ENCODE assay signal across 1 cellular context in the genomic region with DNA sequence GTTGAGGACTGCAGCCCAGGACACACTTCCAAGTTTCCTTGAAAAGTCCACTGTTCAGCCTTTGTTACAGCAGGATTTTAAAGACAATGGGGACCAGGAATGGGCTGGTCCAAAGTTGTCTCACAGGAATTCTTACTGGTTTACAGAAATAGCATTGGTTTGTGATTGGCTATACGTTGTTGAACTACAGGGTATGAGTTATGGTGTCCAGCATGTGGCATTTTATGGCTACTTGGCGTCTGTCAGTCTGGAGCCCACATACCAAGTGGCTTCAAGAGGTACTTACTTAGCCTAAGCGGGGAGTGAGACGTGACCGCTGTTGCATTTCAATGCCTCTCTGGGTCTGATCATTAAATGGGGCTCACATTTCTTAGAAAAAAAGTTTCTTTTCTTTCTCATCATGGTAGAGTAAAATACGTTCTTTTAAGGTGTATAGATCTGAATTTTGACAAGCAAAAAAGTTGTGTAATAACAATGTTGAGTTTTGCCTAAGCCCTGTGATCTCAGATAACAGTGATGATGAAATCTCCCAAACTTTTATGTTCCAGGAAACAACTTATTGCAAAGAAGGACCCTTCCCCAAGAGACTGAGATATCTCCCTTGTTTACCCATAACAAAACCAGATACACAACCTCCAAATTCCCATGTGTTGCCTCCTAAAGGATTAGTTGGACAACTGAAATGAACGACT.
TF ChIP-seq lines count a peak whose summit lies in the region.

No MANE protein-coding gene starts in this region.

TF ChIP-seq in WTC11, 78 proteins besides CTCF, POLR2A, EP300 and RAD21 (continued from another document):
- TF ChIP-seq STAT6 (CRISPR knock-in tag; conservative IDR thresholded peaks at IDR 0.05; ENCODE audit: low read depth) (no peak), NFYB (CRISPR knock-in tag; conservative IDR thresholded peaks at IDR 0.05; ENCODE audit: low read depth) (no peak; the same call in 1 of the 2 replicates), SOX15 (CRISPR knock-in tag; IDR thresholded peaks at IDR 0.05) (no peak)
